19 cellular contexts compared by ENCODE assay signal in the genomic region with DNA sequence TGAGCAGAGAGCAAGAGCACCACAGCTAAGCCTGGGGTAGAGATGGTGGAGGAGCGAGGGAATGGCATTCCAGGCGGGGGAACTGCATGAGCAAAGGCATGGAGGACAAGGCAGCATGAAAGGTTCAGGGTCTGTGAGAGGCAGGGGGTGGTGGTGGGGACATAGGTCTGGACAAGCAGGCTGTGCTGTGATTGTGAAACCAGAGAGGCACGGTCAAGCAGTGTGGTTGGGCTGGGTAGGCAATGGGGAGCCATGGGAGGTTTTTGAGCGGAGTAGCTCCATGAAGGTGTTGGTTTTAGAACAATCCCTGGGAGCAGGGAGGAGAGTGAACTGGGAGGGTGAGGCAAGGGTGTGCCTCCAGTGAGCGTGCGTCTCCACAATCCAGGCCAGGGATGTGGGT. TPM values are rescaled to one million over a fixed set of nuclear protein-coding genes. Genes with fewer than 3 reads are reported as not detected.
A peak's percentile ranks its signal among the peaks of the same experiment; 100 is the strongest.
DNase-seq lines count a peak whose midpoint lies in the region; ATAC-seq, FAIRE-seq and TF ChIP-seq lines count a peak whose summit lies in the region.
"Had no signal": no experiment of that assay in that cellular context is flagged by ENCODE, and none has a peak within 500 bp of the region (broad histone marks: within the 10 kb centered on the region; RNA-seq: fewer than 3 reads in every experiment).

No MANE protein-coding gene starts in this region.

- POLR2A ChIA-PET in A549 (lab: Yijun Ruan, JAX): no interaction called here
- POLR2A ChIA-PET in HEK293 (lab: Yijun Ruan, JAX): no interaction called here

- no peaks in the 10 kb centered on the region for H3K36me3 ChIP-seq in HEK293 (ENCODE audit: control insufficient read depth in 2 of 2, insufficient read depth in 1 of 2, low read length in 2 of 2)
- H3K36me3 ChIP-seq in heart right ventricle: no peaks in the 10 kb centered on the region
- H3K36me3 ChIP-seq: BE2C had no signal

- intact Hi-C loops in heart right ventricle (cut with DNase I): no loop called here

- CTCF ChIA-PET in A549 (lab: Yijun Ruan, JAX) (no interaction called here), HEK293 (lab: Yijun Ruan, JAX) (no interaction called here)

- H3K4me3 ChIP-seq in A549 (no peak overlapping the region), HEK293 (ENCODE audit: low read depth, low read length) (no peak overlapping the region), heart right ventricle (no peak overlapping the region)
- H3K4me3 ChIP-seq: GM23338 had no signal

- H3K27me3 ChIP-seq in heart right ventricle: no peaks in the 10 kb centered on the region
- H3K27me3 ChIP-seq: BE2C had no signal

- H3K36me3 Mint-ChIP-seq in nephron (ENCODE audit: low read depth) (no peaks in the 10 kb centered on the region), progenitor cell of endocrine pancreas (ENCODE audit: insufficient read depth) (no peaks in the 10 kb centered on the region)

- no peaks in the 10 kb centered on the region for H3K27me3 Mint-ChIP-seq in nephron (ENCODE audit: low read depth)
- peaks cover 18% of the 10 kb centered on the region for H3K27me3 Mint-ChIP-seq in progenitor cell of endocrine pancreas

- TF ChIP-seq POLR2A in A549 (IDR thresholded peaks at IDR 0.05; ENCODE audit: low read length): no peak

- peaks cover 4% of the 10 kb centered on the region for H3K9me3 Mint-ChIP-seq in nephron
- no peaks in the 10 kb centered on the region for H3K9me3 Mint-ChIP-seq in progenitor cell of endocrine pancreas (ENCODE audit: low read depth)

- no peak overlapping the region for H3K27ac ChIP-seq in A549
- no peak overlapping the region for H3K27ac ChIP-seq in HEK293 (ENCODE audit: extremely low read depth, low read depth, low read length)
- peak overlapping the region in 7 of 10 donors; percentile 3 to 68 (median 20) for H3K27ac ChIP-seq in heart right ventricle
- H3K27ac ChIP-seq: C4-2B had no signal

- no peak for TF ChIP-seq EP300 in A549 (IDR thresholded peaks at IDR 0.05)

- TF ChIP-seq CTCF in A549 (IDR thresholded peaks at IDR 0.05) (no peak), HEK293 (tag by site-specific recombination; IDR thresholded peaks at IDR 0.05) (no peak), heart right ventricle (IDR thresholded peaks at IDR 0.05) (no peak), nephron (IDR thresholded peaks at IDR 0.05; ENCODE audit: unreplicated experiment in 3 of 3) (no peak), progenitor cell of endocrine pancreas (IDR thresholded peaks at IDR 0.05; ENCODE audit: unreplicated experiment) (no peak)

- WGBS in A549 (ENCODE audit: missing lambda C conversion rate): 42% methylated on average over 6 of the region's 6 CpGs
- WGBS in heart right ventricle, 2 donors: 77 to 86% methylated on average over 6 of the region's 6 CpGs

- TF ChIP-seq RAD21 in A549 (conservative IDR thresholded peaks at IDR 0.05 in 1 of 2, IDR thresholded peaks at IDR 0.05 in 1 of 2): no peak

- H3K9me3 ChIP-seq in A549 (no peaks in the 10 kb centered on the region), HEK293 (ENCODE audit: control insufficient read depth, insufficient read depth, low read depth, low read length) (no peaks in the 10 kb centered on the region), heart right ventricle (peaks cover 0 to 14% (median 8%) of the 10 kb centered on the region in 11 donors)
- H3K9me3 ChIP-seq: BE2C, Caco-2 had no signal

- H3K4me1 Mint-ChIP-seq in nephron (peaks cover 37% of the 10 kb centered on the region), progenitor cell of endocrine pancreas (ENCODE audit: low read depth) (peaks cover 5% of the 10 kb centered on the region)

- DNase-seq in A549 (ENCODE audit: low read depth in 1 of 2, low spot score in 1 of 2): no peak
- peak in 1 of 2 donors; percentile 16 for DNase-seq in heart right ventricle
- no peak for DNase-seq in progenitor cell of endocrine pancreas (ENCODE audit: low spot score, unreplicated experiment)
- no peak for DNase-seq in NCI-H2029 (lab: John Stamatoyannopoulos, UW)
- no peak for DNase-seq in kidney glomerular epithelial cell (lab: John Stamatoyannopoulos, UW)
- DNase-seq: BE2C; Caco-2; CD8-positive, alpha-beta memory T cell; DND-41; GDM1; H9 had no signal

- no peak for FAIRE-seq in A549 (lab: Jason Lieb, UNC)
- FAIRE-seq: A204.1, GM12892, HepG2, HTR-8/SVneo had no signal

- no peak for ATAC-seq in A549
- peak in 2 of 8 donors; percentile 20 to 52 for ATAC-seq in heart right ventricle
- ATAC-seq: GM23338, HepG2 had no signal

- H3K4me3 Mint-ChIP-seq in nephron: no peak overlapping the region
- no peak overlapping the region for H3K4me3 Mint-ChIP-seq in progenitor cell of endocrine pancreas (ENCODE audit: low read depth)
- H3K4me3 Mint-ChIP-seq: GM23338 had no signal

- H3K4me1 ChIP-seq in A549 (no peaks in the 10 kb centered on the region), HEK293 (ENCODE audit: control insufficient read depth, insufficient read depth, low read length) (no peaks in the 10 kb centered on the region), heart right ventricle (peaks cover 8 to 51% (median 25%) of the 10 kb centered on the region in 9 donors)
- H3K4me1 ChIP-seq: Caco-2 had no signal

- H3K27ac Mint-ChIP-seq in nephron (peak overlapping the region in 2 of 3 experiments; percentile 3 to 53), progenitor cell of endocrine pancreas (no peak overlapping the region)
- H3K27ac Mint-ChIP-seq: GM23338 had no signal

- no peak overlapping the region for H3K4me2 ChIP-seq in A549
- H3K4me2 ChIP-seq: GM23338 had no signal

TF ChIP-seq in A549, 52 proteins besides CTCF, POLR2A, EP300 and RAD21:
- TF ChIP-seq KDM1A (IDR thresholded peaks at IDR 0.05; ENCODE audit: low read depth): no peak
- no peak for TF ChIP-seq CHD4 (IDR thresholded peaks at IDR 0.05; ENCODE audit: borderline replicate concordance)
- no peak for TF ChIP-seq TFCP2L1 (CRISPR knock-in tag; IDR thresholded peaks at IDR 0.05)
- peak; percentile 12 for TF ChIP-seq ZFP36 (IDR thresholded peaks at IDR 0.05; ENCODE audit: borderline replicate concordance, partially characterized antibody)
- TF ChIP-seq EHF (CRISPR knock-in tag; IDR thresholded peaks at IDR 0.05): no peak
- no peak for TF ChIP-seq NR3C1 (IDR thresholded peaks at IDR 0.05)

TF ChIP-seq in HEK293, 187 proteins besides CTCF, POLR2A, EP300 and RAD21:
- peak; percentile 48 for TF ChIP-seq KLF1 (tag by site-specific recombination; IDR thresholded peaks at IDR 0.05)
- TF ChIP-seq ZNF16 (tag by site-specific recombination; IDR thresholded peaks at IDR 0.05; ENCODE audit: low read depth): peak; percentile 54; the same call in 1 of the 2 replicates
- TF ChIP-seq, protein P1, sequence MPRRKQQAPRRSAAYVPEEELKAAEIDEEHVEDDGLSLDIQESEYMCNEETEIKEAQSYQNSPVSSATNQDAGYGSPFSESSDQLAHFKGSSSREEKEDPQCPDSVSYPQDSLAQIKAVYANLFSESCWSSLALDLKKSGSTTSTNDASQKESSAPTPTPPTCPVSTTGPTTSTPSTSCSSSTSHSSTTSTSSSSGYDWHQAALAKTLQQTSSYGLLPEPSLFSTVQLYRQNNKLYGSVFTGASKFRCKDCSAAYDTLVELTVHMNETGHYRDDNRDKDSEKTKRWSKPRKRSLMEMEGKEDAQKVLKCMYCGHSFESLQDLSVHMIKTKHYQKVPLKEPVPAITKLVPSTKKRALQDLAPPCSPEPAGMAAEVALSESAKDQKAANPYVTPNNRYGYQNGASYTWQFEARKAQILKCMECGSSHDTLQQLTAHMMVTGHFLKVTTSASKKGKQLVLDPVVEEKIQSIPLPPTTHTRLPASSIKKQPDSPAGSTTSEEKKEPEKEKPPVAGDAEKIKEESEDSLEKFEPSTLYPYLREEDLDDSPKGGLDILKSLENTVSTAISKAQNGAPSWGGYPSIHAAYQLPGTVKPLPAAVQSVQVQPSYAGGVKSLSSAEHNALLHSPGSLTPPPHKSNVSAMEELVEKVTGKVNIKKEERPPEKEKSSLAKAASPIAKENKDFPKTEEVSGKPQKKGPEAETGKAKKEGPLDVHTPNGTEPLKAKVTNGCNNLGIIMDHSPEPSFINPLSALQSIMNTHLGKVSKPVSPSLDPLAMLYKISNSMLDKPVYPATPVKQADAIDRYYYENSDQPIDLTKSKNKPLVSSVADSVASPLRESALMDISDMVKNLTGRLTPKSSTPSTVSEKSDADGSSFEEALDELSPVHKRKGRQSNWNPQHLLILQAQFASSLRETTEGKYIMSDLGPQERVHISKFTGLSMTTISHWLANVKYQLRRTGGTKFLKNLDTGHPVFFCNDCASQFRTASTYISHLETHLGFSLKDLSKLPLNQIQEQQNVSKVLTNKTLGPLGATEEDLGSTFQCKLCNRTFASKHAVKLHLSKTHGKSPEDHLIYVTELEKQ (tag by site-specific recombination; IDR thresholded peaks at IDR 0.05; ENCODE audit: borderline replicate concordance): no peak
TF ChIP-seq in HEK293: peak in this region for 2.

RNA-seq across cellular contexts. Expression of a gene that starts 27.3 kb away (rescaled TPM):
- polyA plus RNA-seq in A549 (2011; rRNA removed) (0.81 and 0.98 TPM in 2 replicates), A549 (2017; fragmentation: RNase III; extraction: RNeasy Plus Mini Kit Qiagen cat#74134 plus additional on column Dnase treatment) (4.5 to 5.8 TPM (median 4.8 TPM) in 3 replicates), heart right ventricle (10 to 100 TPM; 37.7 to 42.6 TPM)
- 1.4 and 2.0 TPM in 2 replicates for polyA plus RNA-seq in A549 (2012; cell fraction: cytosol; rRNA removed)
- polyA plus RNA-seq in A549 (2012; cell fraction: nucleus; rRNA removed): 1.8 and 2.6 TPM in 2 replicates
- 1.2 and 2.2 TPM in 2 replicates for polyA minus RNA-seq in A549 (2011; rRNA and poly(A)+ RNA removed)
- total RNA-seq in heart right ventricle (100 to 1,000 TPM in 4 of 10 donors, 10 to 100 TPM in 6; 74.2 to 140 (median 95.2) TPM), progenitor cell of endocrine pancreas (21.3 and 25.7 TPM in 2 replicates)
- total RNA-seq: HepG2 had no signal
- polyA plus RNA-seq: HepG2 had no signal

Comparison
In these comparisons a context has a peak if more than half of its experiments do, and no peak if none do; other contexts are left out.
1. H3K27ac ChIP-seq: peak in heart right ventricle (7 of 10); none in A549 (0 of 2) and HEK293 (single experiment).